12 cellular contexts compared by ENCODE assay signal in the genomic region with DNA sequence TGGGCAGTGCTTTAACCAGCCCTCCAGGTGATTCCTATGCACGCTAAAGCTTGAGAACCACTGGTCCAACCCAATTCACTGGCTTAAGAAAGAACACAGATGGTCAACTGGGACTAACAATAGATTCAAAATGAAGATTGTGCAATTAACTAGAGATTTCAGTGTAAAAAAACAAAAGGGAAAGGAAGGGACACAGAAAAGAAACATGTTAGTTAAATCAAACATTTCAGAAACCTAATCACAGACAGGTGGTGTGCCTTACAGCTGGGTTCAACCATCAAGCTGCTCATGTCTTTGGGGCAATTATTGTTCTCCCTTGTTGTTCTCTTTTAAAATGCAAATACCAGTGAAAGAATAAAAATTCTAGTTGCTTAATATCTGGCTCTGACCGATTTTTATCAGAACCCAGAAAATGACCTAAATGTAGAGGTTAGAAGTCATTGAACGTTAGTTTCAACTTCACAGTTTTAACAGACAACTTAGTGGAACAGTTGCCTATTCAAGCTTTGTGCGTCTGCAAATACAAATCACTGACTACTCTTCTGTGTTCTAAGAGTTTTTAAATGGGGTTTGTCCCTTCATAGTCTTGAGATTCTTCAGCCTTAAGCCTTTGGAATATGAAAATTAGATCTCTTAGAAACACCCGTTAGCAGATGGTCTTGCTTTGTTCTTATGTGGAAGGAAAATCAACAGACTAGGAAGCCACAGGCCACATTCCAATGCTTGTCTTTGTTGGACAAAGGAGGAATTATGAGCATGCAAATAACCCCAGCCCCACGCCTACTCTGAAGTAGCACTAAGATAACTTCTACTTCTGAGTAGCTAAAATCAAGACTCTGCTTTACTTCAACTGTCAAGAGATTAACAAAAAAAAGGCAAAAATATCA.
DNase-seq lines count a peak whose midpoint lies in the region; FAIRE-seq lines count a peak whose summit lies in the region.
"Had no signal": no experiment of that assay in that cellular context is flagged by ENCODE, and none has a peak within 500 bp of the region (broad histone marks: within the 10 kb centered on the region; RNA-seq: fewer than 3 reads in every experiment).

No MANE protein-coding gene starts in this region.

- DNase-seq in EH (ENCODE audit: low read depth) (peak; percentile 50), amniotic epithelial cell (ENCODE audit: low read depth) (peak; percentile 90), hepatic stellate cell (ENCODE audit: low spot score) (peak; percentile 14), non-pigmented ciliary epithelial cell (ENCODE audit: low read depth) (peak; percentile 55), NCI-H1417 treated with DMSO at 0.1 percent for 48 hours (lab: John Stamatoyannopoulos, UW) (no peak), ureter (ENCODE audit: low spot score) (no peak), HTR-8/SVneo (ENCODE audit: insufficient read length, low spot score) (no peak)
- DNase-seq in stimulated activated CD4-positive, alpha-beta T cell treated with anti-CD3 and anti-CD28 coated beads, Interleukin-2, amount 100 ng/mL, for 48 hours = no peak
- DNase-seq: DMS79 treated with DMSO at 0.1 percent for 48 hours, NCI-H1417, spleen had no signal

- no peak for FAIRE-seq in HTR-8/SVneo (lab: Jason Lieb, UNC)
- FAIRE-seq: GM12892 had no signal

Comparison
In these comparisons a context has a peak if more than half of its experiments do, and no peak if none do; other contexts are left out.
1. DNase-seq: peak in EH (single experiment), amniotic epithelial cell (single experiment), hepatic stellate cell (single experiment) and non-pigmented ciliary epithelial cell (single experiment); none in NCI-H1417 treated with DMSO at 0.1 percent for 48 hours (single experiment), ureter (single experiment), HTR-8/SVneo (single experiment) and stimulated activated CD4-positive, alpha-beta T cell treated with anti-CD3 and anti-CD28 coated beads, Interleukin-2, amount 100 ng/mL, for 48 hours (0 of 2).